ENCODE assay signal across 1 cellular context in genomic region chr12:58819945-58820344, GRCh38.
TF ChIP-seq lines count a peak whose summit lies in the region.

No MANE protein-coding gene starts in this region.

TF ChIP-seq in GM23338, 12 proteins besides CTCF, POLR2A, EP300 and RAD21 (continued from another document):
- TF ChIP-seq REST (IDR thresholded peaks at IDR 0.05; ENCODE audit: unreplicated experiment): no peak
- TF ChIP-seq STAT1 (IDR thresholded peaks at IDR 0.05; ENCODE audit: unreplicated experiment): no peak
